3 cellular contexts compared by ENCODE assay signal in the genomic region with DNA sequence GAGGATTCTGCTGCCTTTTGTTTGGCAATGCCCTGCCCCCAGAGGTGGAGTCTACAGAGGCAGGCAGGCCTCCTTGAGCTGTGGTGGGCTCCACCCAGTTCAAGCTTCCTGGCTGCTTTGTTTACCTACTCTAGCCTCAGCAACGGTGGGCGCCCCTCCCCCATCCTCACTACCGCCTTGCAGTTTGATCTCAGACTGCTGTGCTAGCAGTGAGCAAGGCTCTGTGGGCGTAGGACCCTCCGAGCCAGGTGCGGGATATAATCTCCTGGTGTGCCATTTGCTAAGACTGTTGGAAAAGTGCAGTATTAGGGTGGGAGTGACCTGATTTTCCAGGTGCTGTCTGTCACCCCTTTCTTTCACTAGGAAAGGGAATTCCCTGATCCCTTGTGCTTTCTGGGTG. TPM values are rescaled to one million over a fixed set of nuclear protein-coding genes. Genes with fewer than 3 reads are reported as not detected.
"Had no signal": no experiment of that assay in that cellular context is flagged by ENCODE, and none has a peak within 500 bp of the region (broad histone marks: within the 10 kb centered on the region; RNA-seq: fewer than 3 reads in every experiment).

No MANE protein-coding gene starts in this region.

RNA-seq across cellular contexts. Expression of gene DDC, which starts 11.2 kb away (rescaled TPM):
- total RNA-seq: LHCN-M2, M059J, NCI-H460 had no signal
